Comparison of ENCODE assay signal across 11 cellular contexts in the genomic region with DNA sequence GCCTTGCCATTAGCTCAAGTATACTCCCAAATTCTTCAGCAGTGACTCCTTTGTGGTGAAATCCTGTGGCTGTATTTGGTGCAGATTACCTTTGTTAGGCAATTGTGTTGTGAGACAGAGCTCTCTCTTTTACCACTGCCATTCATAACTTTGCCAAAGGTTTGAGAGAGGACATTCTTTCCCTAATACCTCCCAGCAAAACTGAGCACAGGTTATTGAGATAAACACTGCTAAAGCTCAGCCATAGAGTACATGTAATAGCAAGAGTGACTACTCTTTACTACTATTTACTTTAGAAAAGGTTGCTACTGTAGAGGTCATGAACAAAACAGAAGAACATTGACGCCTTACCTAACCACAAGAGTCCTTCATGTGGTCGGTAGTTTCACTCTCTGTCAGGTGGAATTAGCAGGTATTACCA.
DNase-seq lines count a peak whose midpoint lies in the region; ATAC-seq, FAIRE-seq and TF ChIP-seq lines count a peak whose summit lies in the region.
"Had no signal": no experiment of that assay in that cellular context is flagged by ENCODE, and none has a peak within 500 bp of the region (broad histone marks: within the 10 kb centered on the region; RNA-seq: fewer than 3 reads in every experiment).

No MANE protein-coding gene starts in this region.

- 29 to 47% (median 35%) methylated on average over 2 of the region's 2 CpGs for whole genome bisulfite sequencing in spleen, 5 donors

- no peak overlapping the region for H3K4me3 ChIP-seq in spleen

- no peaks in the 10 kb centered on the region for H3K36me3 Mint-ChIP-seq in stimulated activated naive B cell treated with anti-CD40 and anti-IgM and Interleukin-4, amounts not matched to agents 10 μg/mL and 1 μg/mL and 100 μg/mL, for 72 hours

- peak; percentile 90 for FAIRE-seq in H54 (lab: Jason Lieb, UNC)

- intact Hi-C loops in spleen (cut with DNase I; ENCODE audit: low total_unique reads), result no loop called here

- peak; percentile 20 for DNase-seq in H54 (ENCODE audit: insufficient read length, low spot score)
- peak; percentile 58 for DNase-seq in RPMI7951 (ENCODE audit: low read depth)
- DNase-seq in fibroblast of gingiva (ENCODE audit: low read depth), result peak; percentile 73
- no peak for DNase-seq in stimulated activated naive B cell treated with anti-CD40 and anti-IgM and Interleukin-4, amounts not matched to agents 10 μg/mL and 1 μg/mL and 100 μg/mL, for 72 hours
- DNase-seq in NCI-H524 (lab: John Stamatoyannopoulos, UW), result no peak
- no peak for DNase-seq in GOT3 (lab: John Stamatoyannopoulos, UW)
- no peak for DNase-seq in spleen
- DNase-seq: activated B cell treated with CpG ODN at 0.5 μM for 24 hours; hippocampal formation; NK-92 treated with Interleukin-12 subunit alpha and Interleukin-12 subunit beta, amount 100 ng/mL, for 24 hours; stimulated activated CD4-positive, alpha-beta T cell treated with anti-CD3 and anti-CD28 coated beads, Interleukin-12 subunit alpha, Interleukin-12 subunit beta, amount 100 ng/mL, for 4 hours had no signal

- H3K4me3 Mint-ChIP-seq in stimulated activated naive B cell treated with anti-CD40 and anti-IgM and Interleukin-4, amounts not matched to agents 10 μg/mL and 1 μg/mL and 100 μg/mL, for 72 hours, result no peak overlapping the region
- H3K4me3 Mint-ChIP-seq: activated B cell treated with CpG ODN at 0.5 μM for 24 hours had no signal

- peaks cover 0 to 5% (median 0%) of the 10 kb centered on the region in 6 donors for H3K4me1 ChIP-seq in spleen

- no peak for TF ChIP-seq CTCF in spleen (IDR thresholded peaks at IDR 0.05 in 8 of 11, conservative IDR thresholded peaks at IDR 0.05 in 3 of 11)

- no peaks in the 10 kb centered on the region for H3K27me3 Mint-ChIP-seq in stimulated activated naive B cell treated with anti-CD40 and anti-IgM and Interleukin-4, amounts not matched to agents 10 μg/mL and 1 μg/mL and 100 μg/mL, for 72 hours
- H3K27me3 Mint-ChIP-seq: activated B cell treated with CpG ODN at 0.5 μM for 24 hours had no signal

- no peak for TF ChIP-seq POLR2A in H54 (IDR thresholded peaks at IDR 0.05; ENCODE audit: low read depth, low read length)
- no peak for TF ChIP-seq POLR2A in spleen (IDR thresholded peaks at IDR 0.05)

- ATAC-seq in stimulated activated naive B cell treated with anti-CD40 and anti-IgM and Interleukin-4, amounts not matched to agents 10 μg/mL and 1 μg/mL and 100 μg/mL, for 72 hours (replicated peaks), result peak; percentile 55 to 59

- peaks cover 1 to 11% of the 10 kb centered on the region in 2 donors for H3K9me3 Mint-ChIP-seq in stimulated activated naive B cell treated with anti-CD40 and anti-IgM and Interleukin-4, amounts not matched to agents 10 μg/mL and 1 μg/mL and 100 μg/mL, for 72 hours
- H3K9me3 Mint-ChIP-seq: activated B cell treated with CpG ODN at 0.5 μM for 24 hours had no signal

- peaks cover 0 to 6% (median 0%) of the 10 kb centered on the region in 8 donors for H3K9me3 ChIP-seq in spleen

- H3K4me1 Mint-ChIP-seq in stimulated activated naive B cell treated with anti-CD40 and anti-IgM and Interleukin-4, amounts not matched to agents 10 μg/mL and 1 μg/mL and 100 μg/mL, for 72 hours, result no peaks in the 10 kb centered on the region
- H3K4me1 Mint-ChIP-seq: activated B cell treated with CpG ODN at 0.5 μM for 24 hours had no signal

- no peak overlapping the region for H3K27ac ChIP-seq in spleen

- no peaks in the 10 kb centered on the region for H3K36me3 ChIP-seq in spleen

- no peaks in the 10 kb centered on the region for H3K27me3 ChIP-seq in spleen (replicated peaks in 1 of 7)

- H3K27ac Mint-ChIP-seq in stimulated activated naive B cell treated with anti-CD40 and anti-IgM and Interleukin-4, amounts not matched to agents 10 μg/mL and 1 μg/mL and 100 μg/mL, for 72 hours, result no peak overlapping the region
- H3K27ac Mint-ChIP-seq: activated B cell treated with CpG ODN at 0.5 μM for 24 hours had no signal

Comparison
In these comparisons a context has a peak if more than half of its experiments do, and no peak if none do; other contexts are left out.
1. DNase-seq: peak in H54 (single experiment), RPMI7951 (single experiment) and fibroblast of gingiva (single experiment); none in stimulated activated naive B cell treated with anti-CD40 and anti-IgM and Interleukin-4, amounts not matched to agents 10 μg/mL and 1 μg/mL and 100 μg/mL, for 72 hours (single experiment), NCI-H524 (0 of 2), GOT3 (single experiment) and spleen (single experiment).